In genomic region chr9:21711504-21711903, GRCh38 we compare ENCODE assay signal across 9 cellular contexts.
A peak's percentile ranks its signal among the peaks of the same experiment; 100 is the strongest.
DNase-seq lines count a peak whose midpoint lies in the region; ATAC-seq, FAIRE-seq and TF ChIP-seq lines count a peak whose summit lies in the region.
"Had no signal": no experiment of that assay in that cellular context is flagged by ENCODE, and none has a peak within 500 bp of the region (broad histone marks: within the 10 kb centered on the region; RNA-seq: fewer than 3 reads in every experiment).

No MANE protein-coding gene starts in this region.

- DNase-seq in SIG-M5 treated with dmso at 0.1 percent for 504 hours (lab: John Stamatoyannopoulos, UW; ENCODE audit: unreplicated experiment) (peak; percentile 12), SIG-M5 (lab: John Stamatoyannopoulos, UW) (no peak), SK-N-MC (ENCODE audit: low read depth, low spot score) (no peak), D721Med (ENCODE audit: insufficient read length, low spot score) (no peak), NCI-H526 treated with DMSO at 0.1 percent for 48 hours (lab: John Stamatoyannopoulos, UW) (no peak), mucosa of descending colon (no peak)
- DNase-seq: effector memory CD4-positive, alpha-beta T cell had no signal

- intact Hi-C loops in mucosa of descending colon (cut with DNase I, micrococcal nuclease): no loop called here

- no peak for TF ChIP-seq CTCF in D721Med (IDR thresholded peaks at IDR 0.05; ENCODE audit: insufficient read depth, missing control alignments)
- TF ChIP-seq CTCF in mucosa of descending colon (IDR thresholded peaks at IDR 0.05): no peak

- FAIRE-seq in D721Med (lab: Jason Lieb, UNC): no peak

- ATAC-seq in HG02870 (IDR thresholded peaks at IDR 0.05; ENCODE audit: unreplicated experiment) (peak; percentile 66), mucosa of descending colon (no peak)

- H3K4me3 ChIP-seq in SK-N-MC (peak overlapping the region; percentile 6; the same call in 1 of the 2 replicates), neuron (ENCODE audit: low read length) (no peak overlapping the region), mucosa of descending colon (no peak overlapping the region)

- H3K36me3 ChIP-seq in SK-N-MC (ENCODE audit: insufficient read depth, low read length) (no peaks in the 10 kb centered on the region), neuron (ENCODE audit: insufficient read depth, low read length) (no peaks in the 10 kb centered on the region), mucosa of descending colon (ENCODE audit: low read depth) (no peaks in the 10 kb centered on the region)

- H3K4me1 ChIP-seq in neuron (ENCODE audit: insufficient read depth, low read length): peaks cover 9% of the 10 kb centered on the region
- H3K4me1 ChIP-seq in mucosa of descending colon (ENCODE audit: low read depth): no peaks in the 10 kb centered on the region

- H3K9me3 ChIP-seq in SK-N-MC (ENCODE audit: low read depth, low read length) (no peaks in the 10 kb centered on the region), neuron (ENCODE audit: low read length) (no peaks in the 10 kb centered on the region), mucosa of descending colon (no peaks in the 10 kb centered on the region)

- peak overlapping the region; percentile 59 for H2AFZ ChIP-seq in neuron (ENCODE audit: low read depth, low read length)

- no peaks in the 10 kb centered on the region for H3K27me3 ChIP-seq in neuron (ENCODE audit: insufficient read depth, low read length)

- peak overlapping the region; percentile 3; the same call in 1 of the 2 replicates for H3K27ac ChIP-seq in SK-N-MC

- H3K9ac ChIP-seq in SK-N-MC (ENCODE audit: insufficient read length): no peak overlapping the region
